ENCODE assay signal across 22 cellular contexts in the genomic region with DNA sequence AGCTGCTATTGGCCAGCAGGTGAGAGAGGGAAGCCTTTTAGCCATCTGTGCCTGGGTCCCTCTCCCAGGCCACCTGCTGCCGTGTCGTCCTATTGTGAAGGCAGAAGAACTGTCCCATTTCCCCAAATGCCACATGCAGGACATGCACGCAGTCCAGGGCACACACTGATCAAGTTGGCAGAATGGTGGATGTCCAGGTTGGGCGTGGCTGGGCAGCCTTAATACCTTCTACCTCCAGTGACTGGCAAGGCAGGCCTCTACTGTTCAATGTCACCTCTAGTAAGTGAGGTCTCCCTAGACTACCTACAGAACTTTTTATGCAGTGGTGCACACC. TPM values are rescaled to one million over a fixed set of nuclear protein-coding genes. Genes with fewer than 3 reads are reported as not detected.
DNase-seq lines count a peak whose midpoint lies in the region; ATAC-seq and TF ChIP-seq lines count a peak whose summit lies in the region.
"Had no signal": no experiment of that assay in that cellular context is flagged by ENCODE, and none has a peak within 500 bp of the region (broad histone marks: within the 10 kb centered on the region; RNA-seq: fewer than 3 reads in every experiment).

No MANE protein-coding gene starts in this region.

- H3K27me3 Mint-ChIP-seq in dendritic cell treated with granulocyte-macrophage colony-stimulating factor and Interleukin-4, amounts not matched to agents 40 ng/mL and 50 ng/mL, for 4 days, result no peaks in the 10 kb centered on the region

- no peaks in the 10 kb centered on the region for H3K9me3 ChIP-seq in neutrophil
- no peaks in the 10 kb centered on the region for H3K9me3 ChIP-seq in HAP-1
- H3K9me3 ChIP-seq: A549, Caco-2 had no signal

- H3K4me1 ChIP-seq in neutrophil (ENCODE audit: control insufficient read depth in 1 of 2, insufficient read depth in 1 of 2, low read depth in 1 of 2, low read length in 1 of 2), result peaks cover 37 to 49% of the 10 kb centered on the region in 2 experiments
- H3K4me1 ChIP-seq in HAP-1, result no peaks in the 10 kb centered on the region
- H3K4me1 ChIP-seq: A549, BLaER1 had no signal

- intact Hi-C loops in dendritic cell treated with granulocyte-macrophage colony-stimulating factor and Interleukin-4, amounts not matched to agents 40 ng/mL and 50 ng/mL, for 4 days (cut with micrococcal nuclease), result no loop called here

- H3K27ac ChIP-seq in neutrophil, result peak overlapping the region; percentile 48
- H3K27ac ChIP-seq: A549, BLaER1, C4-2B, GM23248 had no signal

- no peak overlapping the region for H3K4me3 Mint-ChIP-seq in dendritic cell treated with granulocyte-macrophage colony-stimulating factor and Interleukin-4, amounts not matched to agents 40 ng/mL and 50 ng/mL, for 4 days
- H3K4me3 Mint-ChIP-seq: CD4-positive, CD25-positive, alpha-beta regulatory T cell; CD8-positive, alpha-beta T cell; H9; HFFc6 had no signal

- H3K4me3 ChIP-seq in neutrophil (ENCODE audit: low read depth in 1 of 2, low read length in 1 of 2), result no peak overlapping the region
- H3K4me3 ChIP-seq in HAP-1, result no peak overlapping the region
- H3K4me3 ChIP-seq: A549, BLaER1, GM12878, GM23248 had no signal

- H3K27ac Mint-ChIP-seq in dendritic cell treated with granulocyte-macrophage colony-stimulating factor and Interleukin-4, amounts not matched to agents 40 ng/mL and 50 ng/mL, for 4 days, result peak overlapping the region; percentile 89
- H3K27ac Mint-ChIP-seq: CD8-positive, alpha-beta T cell; H9; HFFc6 had no signal

- H3K36me3 ChIP-seq in neutrophil, result peaks cover 45% of the 10 kb centered on the region
- H3K36me3 ChIP-seq in HAP-1 (replicated peaks), result no peaks in the 10 kb centered on the region

- no peaks in the 10 kb centered on the region for H3K27me3 ChIP-seq in neutrophil
- H3K27me3 ChIP-seq in HAP-1 (ENCODE audit: low read depth), result no peaks in the 10 kb centered on the region
- H3K27me3 ChIP-seq: BLaER1 had no signal

- no peak for TF ChIP-seq CTCF in neutrophil (IDR thresholded peaks at IDR 0.05)
- TF ChIP-seq CTCF in omental fat pad (IDR thresholded peaks at IDR 0.05), result no peak

- no peak for ATAC-seq in omental fat pad (ENCODE audit: low FRiP score)
- ATAC-seq: A549; CD8-positive, alpha-beta T cell; GM12878 had no signal

- no peaks in the 10 kb centered on the region for H3K9me3 Mint-ChIP-seq in dendritic cell treated with granulocyte-macrophage colony-stimulating factor and Interleukin-4, amounts not matched to agents 40 ng/mL and 50 ng/mL, for 4 days
- H3K9me3 Mint-ChIP-seq: CD8-positive, alpha-beta T cell; HFFc6 had no signal

- in situ Hi-C loops in G401 (cut with HindIII; ENCODE audit: low sequenced_read_pairs), result no loop called here
- in situ Hi-C loops in HAP-1 (cut with MboI; ENCODE audit: low sequenced_read_pairs), result no loop called here

- H3K4me1 Mint-ChIP-seq in dendritic cell treated with granulocyte-macrophage colony-stimulating factor and Interleukin-4, amounts not matched to agents 40 ng/mL and 50 ng/mL, for 4 days (ENCODE audit: low read depth), result peaks cover 50% of the 10 kb centered on the region
- H3K4me1 Mint-ChIP-seq: CD4-positive, CD25-positive, alpha-beta regulatory T cell had no signal

- DNase-seq in AG20443 (ENCODE audit: low spot score) (peak; percentile 2), G401 (ENCODE audit: low spot score) (peak; percentile 53), HAP-1 (ENCODE audit: low spot score in 2 of 2) (no peak), NCI-H1436 (lab: John Stamatoyannopoulos, UW) (no peak), omental fat pad (ENCODE audit: low spot score) (no peak)
- DNase-seq: 8988T; ACHN; Caco-2; CD8-positive, alpha-beta T cell; DMS153; DND-41; GDM1; GM23248; H9; HFFc6 had no signal

- H3K36me3 Mint-ChIP-seq in dendritic cell treated with granulocyte-macrophage colony-stimulating factor and Interleukin-4, amounts not matched to agents 40 ng/mL and 50 ng/mL, for 4 days (ENCODE audit: low read depth), result peaks cover 76% of the 10 kb centered on the region
- H3K36me3 Mint-ChIP-seq: CD4-positive, CD25-positive, alpha-beta regulatory T cell; CD8-positive, alpha-beta T cell had no signal

RNA-seq across cellular contexts. Expression of a gene that starts 37.6 kb away (rescaled TPM):
- total RNA-seq in G401 (2014; rRNA removed; shearing (Covaris generic)), result not detected in 2 replicates
- 100 to 1,000 TPM in 2 of 4 donors, 10 to 100 TPM in 2; 40.6 to 153 (median 78.0) TPM for total RNA-seq in omental fat pad
- total RNA-seq: Caco-2, GM23248, HFFc6 had no signal

Comparison
In these comparisons a context has a peak if more than half of its experiments do, and no peak if none do; other contexts are left out.
1. DNase-seq: peak in AG20443 (single experiment) and G401 (single experiment); none in HAP-1 (0 of 2), NCI-H1436 (single experiment) and omental fat pad (single experiment).
2. RNA of a gene that starts 37.6 kb away (total RNA-seq): 40.6 to 153 TPM in omental fat pad; not detected in G401; every median in the first group is over 10 times any median in the second.